In genomic region chr4:166274136-166274761, GRCh38 we compare ENCODE assay signal across 2 cellular contexts.
TF ChIP-seq lines count a peak whose summit lies in the region.

No MANE protein-coding gene starts in this region.

TF ChIP-seq in SK-N-SH, 30 proteins besides CTCF, POLR2A, EP300 and RAD21 (continued from another document):
- no peak for TF ChIP-seq USF2 (IDR thresholded peaks at IDR 0.05; ENCODE audit: borderline replicate concordance, low read depth, low read length)
- no peak for TF ChIP-seq RCOR1 (IDR thresholded peaks at IDR 0.05; ENCODE audit: low read length)
- no peak for TF ChIP-seq NFIC (IDR thresholded peaks at IDR 0.05; ENCODE audit: borderline replicate concordance)
- TF ChIP-seq REST (IDR thresholded peaks at IDR 0.05; ENCODE audit: low read depth, low read length), result no peak
- no peak for TF ChIP-seq SMC3 (IDR thresholded peaks at IDR 0.05; ENCODE audit: low read depth, low read length)
- TF ChIP-seq RXRA (IDR thresholded peaks at IDR 0.05; ENCODE audit: borderline replicate concordance, low read depth), result no peak
- no peak for TF ChIP-seq POLR2AphosphoS5 (IDR thresholded peaks at IDR 0.05; ENCODE audit: low read depth, low read length)
- no peak for TF ChIP-seq MEF2A (IDR thresholded peaks at IDR 0.05; ENCODE audit: borderline replicate concordance, low read depth)
- TF ChIP-seq, protein P1, sequence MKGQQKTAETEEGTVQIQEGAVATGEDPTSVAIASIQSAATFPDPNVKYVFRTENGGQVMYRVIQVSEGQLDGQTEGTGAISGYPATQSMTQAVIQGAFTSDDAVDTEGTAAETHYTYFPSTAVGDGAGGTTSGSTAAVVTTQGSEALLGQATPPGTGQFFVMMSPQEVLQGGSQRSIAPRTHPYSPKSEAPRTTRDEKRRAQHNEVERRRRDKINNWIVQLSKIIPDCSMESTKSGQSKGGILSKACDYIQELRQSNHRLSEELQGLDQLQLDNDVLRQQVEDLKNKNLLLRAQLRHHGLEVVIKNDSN (IDR thresholded peaks at IDR 0.05; ENCODE audit: borderline replicate concordance, low read depth), result no peak
- no peak for TF ChIP-seq JUND (IDR thresholded peaks at IDR 0.05)
- TF ChIP-seq CHD2 (IDR thresholded peaks at IDR 0.05; ENCODE audit: low read length, partially characterized antibody), result no peak
TF ChIP-seq in SK-N-SH: peak in this region for 0.

TF ChIP-seq in SK-N-SH treated with all-trans-retinoic acid at 6 μM for 48 hours, 23 proteins besides CTCF, POLR2A, EP300 and RAD21 (continued from another document):
- TF ChIP-seq TSHZ2 (CRISPR knock-in tag; IDR thresholded peaks at IDR 0.05) (no peak), GLIS3 (CRISPR knock-in tag; IDR thresholded peaks at IDR 0.05) (no peak), PATZ1 (CRISPR knock-in tag; IDR thresholded peaks at IDR 0.05; ENCODE audit: borderline replicate concordance) (no peak), ARNTL (CRISPR knock-in tag; IDR thresholded peaks at IDR 0.05; ENCODE audit: borderline replicate concordance, low read depth) (no peak), SNAI2 (CRISPR knock-in tag; IDR thresholded peaks at IDR 0.05) (no peak), ISL1 (CRISPR knock-in tag; IDR thresholded peaks at IDR 0.05) (no peak), ZFP3 (CRISPR knock-in tag; IDR thresholded peaks at IDR 0.05) (no peak), CSDC2 (CRISPR knock-in tag; IDR thresholded peaks at IDR 0.05) (no peak), POU6F1 (CRISPR knock-in tag; IDR thresholded peaks at IDR 0.05; ENCODE audit: borderline replicate concordance, low read depth) (no peak), OSR1 (CRISPR knock-in tag; IDR thresholded peaks at IDR 0.05) (no peak), RARB (CRISPR knock-in tag; IDR thresholded peaks at IDR 0.05) (no peak), ZC3H10 (CRISPR knock-in tag; IDR thresholded peaks at IDR 0.05) (no peak)
- TF ChIP-seq, protein P2, sequence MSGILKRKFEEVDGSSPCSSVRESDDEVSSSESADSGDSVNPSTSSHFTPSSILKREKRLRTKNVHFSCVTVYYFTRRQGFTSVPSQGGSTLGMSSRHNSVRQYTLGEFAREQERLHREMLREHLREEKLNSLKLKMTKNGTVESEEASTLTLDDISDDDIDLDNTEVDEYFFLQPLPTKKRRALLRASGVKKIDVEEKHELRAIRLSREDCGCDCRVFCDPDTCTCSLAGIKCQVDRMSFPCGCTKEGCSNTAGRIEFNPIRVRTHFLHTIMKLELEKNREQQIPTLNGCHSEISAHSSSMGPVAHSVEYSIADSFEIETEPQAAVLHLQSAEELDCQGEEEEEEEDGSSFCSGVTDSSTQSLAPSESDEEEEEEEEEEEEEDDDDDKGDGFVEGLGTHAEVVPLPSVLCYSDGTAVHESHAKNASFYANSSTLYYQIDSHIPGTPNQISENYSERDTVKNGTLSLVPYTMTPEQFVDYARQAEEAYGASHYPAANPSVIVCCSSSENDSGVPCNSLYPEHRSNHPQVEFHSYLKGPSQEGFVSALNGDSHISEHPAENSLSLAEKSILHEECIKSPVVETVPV (CRISPR knock-in tag; IDR thresholded peaks at IDR 0.05), result no peak
TF ChIP-seq in SK-N-SH treated with all-trans-retinoic acid at 6 μM for 48 hours: peak in this region for 0.
